Comparison of ENCODE assay signal across 30 cellular contexts in the genomic region with DNA sequence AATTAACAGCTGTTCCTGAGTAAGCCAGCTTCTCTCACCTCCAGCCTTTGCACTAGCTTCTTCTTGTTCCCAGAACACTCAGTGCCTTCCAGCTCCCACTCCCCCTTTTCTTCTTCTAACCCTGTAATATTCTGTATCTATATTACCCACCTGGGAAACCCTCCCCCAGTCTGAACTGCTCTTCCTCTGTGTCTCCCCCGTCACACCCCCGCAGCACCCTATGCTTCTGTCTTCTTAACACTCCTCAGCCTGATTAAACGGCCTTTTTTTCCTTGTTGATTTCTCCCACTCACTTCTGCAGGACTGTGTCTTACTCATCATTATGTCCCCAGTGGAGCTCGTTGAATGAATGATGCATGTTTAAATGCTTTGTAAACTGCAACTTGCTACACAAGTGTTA. TPM values are rescaled to one million over a fixed set of nuclear protein-coding genes. Genes with fewer than 3 reads are reported as not detected.
"Had no signal": no experiment of that assay in that cellular context is flagged by ENCODE, and none has a peak within 500 bp of the region (broad histone marks: within the 10 kb centered on the region; RNA-seq: fewer than 3 reads in every experiment).

No MANE protein-coding gene starts in this region.

- H3K27ac Mint-ChIP-seq: activated CD4-positive, alpha-beta memory T cell treated with anti-CD3 and anti-CD28 coated beads, Interleukin-2, amount 10 ng/mL, durations not matched to agents 7 days and 5 days; activated CD4-positive, alpha-beta T cell treated with anti-CD3 and anti-CD28 coated beads, Interleukin-2, amount 10 ng/mL, durations not matched to agents 7 days and 5 days; activated naive CD4-positive, alpha-beta T cell treated with anti-CD3 and anti-CD28 coated beads, Interleukin-2, amount 10 ng/mL, durations not matched to agents 7 days and 5 days; activated naive CD4-positive, alpha-beta T cell treated with anti-CD3 and anti-CD28 coated beads, Interleukin-2, amount 50 U/mL, for 72 hours; activated naive CD8-positive, alpha-beta T cell treated with anti-CD3 and anti-CD28 coated beads, Interleukin-2, amount 10 ng/mL, durations not matched to agents 7 days and 5 days; activated T-cell treated with anti-CD3 and anti-CD28 coated beads, Interleukin-2, amount 50 U/mL, for 24 hours; activated T-cell treated with anti-CD3 and anti-CD28 coated beads, Interleukin-2, amount 50 U/mL, for 72 hours; brain; effector memory CD8-positive, alpha-beta T cell; WTC11 had no signal

- H3K4me3 Mint-ChIP-seq: activated CD4-positive, alpha-beta memory T cell treated with anti-CD3 and anti-CD28 coated beads, Interleukin-2, amount 10 ng/mL, durations not matched to agents 7 days and 5 days; activated CD4-positive, alpha-beta T cell treated with anti-CD3 and anti-CD28 coated beads, Interleukin-2, amount 10 ng/mL, durations not matched to agents 7 days and 5 days; activated naive CD4-positive, alpha-beta T cell treated with anti-CD3 and anti-CD28 coated beads, Interleukin-2, amount 10 ng/mL, durations not matched to agents 7 days and 5 days; activated naive CD8-positive, alpha-beta T cell treated with anti-CD3 and anti-CD28 coated beads, Interleukin-2, amount 10 ng/mL, durations not matched to agents 7 days and 5 days; activated T-cell treated with anti-CD3 and anti-CD28 coated beads, Interleukin-2, amount 50 U/mL, for 24 hours; activated T-cell treated with anti-CD3 and anti-CD28 coated beads, Interleukin-2, amount 50 U/mL, for 72 hours; brain; effector memory CD8-positive, alpha-beta T cell; WTC11 had no signal

- H3K9me3 ChIP-seq: ascending aorta, esophagus squamous epithelium, gastroesophageal sphincter, heart right ventricle had no signal

- H2AFZ ChIP-seq: hepatocyte had no signal

- H3K36me3 Mint-ChIP-seq: activated naive CD4-positive, alpha-beta T cell treated with anti-CD3 and anti-CD28 coated beads, Interleukin-2, amount 10 ng/mL, durations not matched to agents 7 days and 5 days; activated naive CD4-positive, alpha-beta T cell treated with anti-CD3 and anti-CD28 coated beads, Interleukin-2, amount 50 U/mL, for 72 hours; activated naive CD8-positive, alpha-beta T cell treated with anti-CD3 and anti-CD28 coated beads, Interleukin-2, amount 10 ng/mL, durations not matched to agents 7 days and 5 days; brain; WTC11 had no signal

- ATAC-seq: activated naive CD4-positive, alpha-beta T cell treated with anti-CD3 and anti-CD28 coated beads, Interleukin-2, amount 50 U/mL, for 72 hours; activated T-cell treated with anti-CD3 and anti-CD28 coated beads, Interleukin-2, amount 50 U/mL, for 72 hours; effector memory CD8-positive, alpha-beta T cell; gastroesophageal sphincter; heart right ventricle; WTC11 had no signal

- H3K4me1 Mint-ChIP-seq: activated CD4-positive, alpha-beta memory T cell treated with anti-CD3 and anti-CD28 coated beads, Interleukin-2, amount 10 ng/mL, durations not matched to agents 7 days and 5 days; activated CD4-positive, alpha-beta T cell treated with anti-CD3 and anti-CD28 coated beads, Interleukin-2, amount 10 ng/mL, durations not matched to agents 7 days and 5 days; activated naive CD4-positive, alpha-beta T cell treated with anti-CD3 and anti-CD28 coated beads, Interleukin-2, amount 10 ng/mL, durations not matched to agents 7 days and 5 days; activated naive CD8-positive, alpha-beta T cell treated with anti-CD3 and anti-CD28 coated beads, Interleukin-2, amount 10 ng/mL, durations not matched to agents 7 days and 5 days; brain; WTC11 had no signal

- H3K4me3 ChIP-seq: ascending aorta, esophagus squamous epithelium, gastroesophageal sphincter, heart right ventricle, hepatocyte had no signal

- H3K27ac ChIP-seq: ascending aorta, epithelial cell of prostate, esophagus squamous epithelium, gastroesophageal sphincter, heart right ventricle, hepatocyte had no signal

- H3K36me3 ChIP-seq: ascending aorta, esophagus squamous epithelium, gastroesophageal sphincter, heart right ventricle had no signal

- DNase-seq: activated CD4-positive, alpha-beta memory T cell treated with anti-CD3 and anti-CD28 coated beads, Interleukin-2, amount 10 ng/mL, durations not matched to agents 7 days and 5 days; activated CD4-positive, alpha-beta T cell treated with anti-CD3 and anti-CD28 coated beads for 1 hour; activated CD4-positive, alpha-beta T cell treated with anti-CD3 and anti-CD28 coated beads for 4 hours; activated CD4-positive, alpha-beta T cell treated with anti-CD3 and anti-CD28 coated beads, Interleukin-2, amount 10 ng/mL, durations not matched to agents 7 days and 5 days; activated CD4-positive, alpha-beta T cell treated with anti-CD3 and anti-CD28 coated beads, Interleukin-2, amount 50 U/mL, for 4 hours; activated CD8-positive, alpha-beta memory T cell treated with anti-CD3 and anti-CD28 coated beads, Interleukin-2, amount 50 U/mL, for 48 hours; activated gamma-delta T cell; activated naive CD4-positive, alpha-beta T cell; activated naive CD4-positive, alpha-beta T cell treated with anti-CD3 and anti-CD28 coated beads, Interleukin-2, amount 10 ng/mL, durations not matched to agents 7 days and 5 days; activated naive CD8-positive, alpha-beta T cell treated with anti-CD3 and anti-CD28 coated beads, Interleukin-2, amount 10 ng/mL, durations not matched to agents 7 days and 5 days; activated T-cell treated with anti-CD3 and anti-CD28 coated beads for 4 hours; activated T-cell treated with anti-CD3 and anti-CD28 coated beads, Interleukin-2, amount 50 U/mL, for 24 hours; activated T-cell treated with anti-CD3 and anti-CD28 coated beads, Interleukin-2, amount 50 U/mL, for 72 hours; cortex of kidney; dermis blood vessel endothelial cell; effector CD4-positive, alpha-beta T cell; effector memory CD8-positive, alpha-beta T cell; esophagus squamous epithelium; foreskin melanocyte; heart right ventricle; T-helper 2 cell had no signal

- H3K4me2 ChIP-seq: hepatocyte had no signal

- H3K9me3 Mint-ChIP-seq: activated CD4-positive, alpha-beta memory T cell treated with anti-CD3 and anti-CD28 coated beads, Interleukin-2, amount 10 ng/mL, durations not matched to agents 7 days and 5 days; activated CD4-positive, alpha-beta T cell treated with anti-CD3 and anti-CD28 coated beads, Interleukin-2, amount 10 ng/mL, durations not matched to agents 7 days and 5 days; activated naive CD4-positive, alpha-beta T cell treated with anti-CD3 and anti-CD28 coated beads, Interleukin-2, amount 10 ng/mL, durations not matched to agents 7 days and 5 days; activated naive CD4-positive, alpha-beta T cell treated with anti-CD3 and anti-CD28 coated beads, Interleukin-2, amount 50 U/mL, for 72 hours; activated naive CD8-positive, alpha-beta T cell treated with anti-CD3 and anti-CD28 coated beads, Interleukin-2, amount 10 ng/mL, durations not matched to agents 7 days and 5 days; activated T-cell treated with anti-CD3 and anti-CD28 coated beads, Interleukin-2, amount 50 U/mL, for 24 hours; activated T-cell treated with anti-CD3 and anti-CD28 coated beads, Interleukin-2, amount 50 U/mL, for 72 hours; effector memory CD8-positive, alpha-beta T cell; WTC11 had no signal

- H3K27me3 ChIP-seq: ascending aorta, esophagus squamous epithelium, gastroesophageal sphincter, hepatocyte had no signal

- FAIRE-seq: colon had no signal

- H3K79me2 ChIP-seq: hepatocyte had no signal

- H3K4me1 ChIP-seq: ascending aorta, esophagus squamous epithelium, gastroesophageal sphincter, heart right ventricle had no signal

RNA-seq across cellular contexts. Expression of a gene that starts 9.0 kb away (rescaled TPM):
- total RNA-seq: WTC11 had no signal
- polyA plus RNA-seq: fibroblast of lung had no signal
